ENCODE assay signal across 19 cellular contexts in the genomic region with DNA sequence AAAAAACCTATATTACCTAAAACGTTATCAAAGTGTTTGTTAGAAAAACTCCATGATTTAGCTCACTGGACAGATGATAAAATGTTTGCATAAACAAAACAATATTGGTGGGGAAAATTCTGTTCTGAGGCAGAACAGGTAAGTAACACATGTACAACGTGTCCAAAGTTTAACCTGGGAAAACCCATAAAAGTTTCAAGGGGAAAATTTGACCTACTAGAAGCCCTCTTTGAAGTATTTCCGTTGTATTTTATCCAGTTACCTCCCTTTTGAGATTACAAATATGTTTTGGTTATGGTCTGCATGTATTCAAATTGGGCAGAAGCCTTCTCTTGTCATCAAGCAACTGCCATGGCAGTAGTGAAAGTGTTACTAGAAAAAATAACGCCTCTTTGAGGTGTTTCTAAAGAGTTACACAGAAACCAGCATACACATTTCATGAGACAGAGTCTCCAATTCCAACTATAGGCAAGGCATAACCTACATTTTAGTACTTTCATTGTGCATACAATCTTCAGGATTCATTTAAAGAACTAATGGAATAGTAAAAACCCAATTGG. TPM values are rescaled to one million over a fixed set of nuclear protein-coding genes. Genes with fewer than 3 reads are reported as not detected.
DNase-seq lines count a peak whose midpoint lies in the region; ATAC-seq and TF ChIP-seq lines count a peak whose summit lies in the region.
"Had no signal": no experiment of that assay in that cellular context is flagged by ENCODE, and none has a peak within 500 bp of the region (broad histone marks: within the 10 kb centered on the region; RNA-seq: fewer than 3 reads in every experiment).

No MANE protein-coding gene starts in this region.

- peak; percentile 77 for ATAC-seq in GM18858 (IDR thresholded peaks at IDR 0.05; ENCODE audit: unreplicated experiment)
- peak; percentile 65 for ATAC-seq in GM21367 (IDR thresholded peaks at IDR 0.05; ENCODE audit: unreplicated experiment)
- peak; percentile 91 for ATAC-seq in HG02852 (IDR thresholded peaks at IDR 0.05; ENCODE audit: unreplicated experiment)
- peak; percentile 70 for ATAC-seq in HG03460 (IDR thresholded peaks at IDR 0.05; ENCODE audit: unreplicated experiment)
- ATAC-seq: heart left ventricle had no signal

- no peaks in the 10 kb centered on the region for H3K79me2 ChIP-seq in osteoblast (ENCODE audit: insufficient read depth, low read length)

- DNase-seq in anterior cingulate cortex (lab: John Stamatoyannopoulos, UW) (no peak), GM19238 (ENCODE audit: insufficient read length, low spot score) (no peak), osteoblast (ENCODE audit: insufficient read length, low spot score, missing footprints) (no peak), foreskin fibroblast (no peak)
- DNase-seq: activated CD4-positive, alpha-beta T cell treated with anti-CD3 and anti-CD28 coated beads, Interleukin-2, amount 10 ng/mL, durations not matched to agents 7 days and 5 days; aorta; DMS79 treated with DMSO at 0.1 percent for 48 hours; heart left ventricle; midbrain; NCI-H1930; NCI-H82; nucleus accumbens had no signal

- no peaks in the 10 kb centered on the region for H3K36me3 ChIP-seq in osteoblast (ENCODE audit: insufficient read depth, low read length)
- H3K36me3 ChIP-seq: heart left ventricle had no signal

- no peak overlapping the region for H3K27ac ChIP-seq in osteoblast (ENCODE audit: low read depth, low read length)
- H3K27ac ChIP-seq: epithelial cell of prostate, heart left ventricle had no signal

- H3K4me2 ChIP-seq in osteoblast (ENCODE audit: insufficient read depth, low read length): no peak overlapping the region

- peaks cover 4% of the 10 kb centered on the region for H3K9me3 ChIP-seq in osteoblast (ENCODE audit: low read depth, low read length)

- no peaks in the 10 kb centered on the region for H3K27me3 ChIP-seq in osteoblast (ENCODE audit: insufficient read depth, low read length)
- H3K27me3 ChIP-seq: heart left ventricle had no signal

- H2AFZ ChIP-seq in osteoblast (ENCODE audit: low read length): no peak overlapping the region

- TF ChIP-seq CTCF in osteoblast (IDR thresholded peaks at IDR 0.05; ENCODE audit: extremely low read depth, low read depth, low read length) (no peak), foreskin fibroblast (IDR thresholded peaks at IDR 0.05; ENCODE audit: low read depth, low read length) (no peak)

- H4K20me1 ChIP-seq in osteoblast (ENCODE audit: insufficient read depth, low read length): no peaks in the 10 kb centered on the region

- H3K4me3 ChIP-seq in osteoblast (ENCODE audit: insufficient read depth, low read length): no peak overlapping the region
- H3K4me3 ChIP-seq in foreskin fibroblast (ENCODE audit: low read depth in 1 of 2, low read length in 2 of 2): no peak overlapping the region
- H3K4me3 ChIP-seq: heart left ventricle had no signal

- no peaks in the 10 kb centered on the region for H3K4me1 ChIP-seq in osteoblast (ENCODE audit: insufficient read depth, low read length)
- H3K4me1 ChIP-seq: heart left ventricle had no signal

RNA-seq across cellular contexts. Expression of gene PDC, which starts 58.0 kb away (rescaled TPM):
- total RNA-seq in osteoblast: not detected in 2 replicates
- total RNA-seq: activated CD4-positive, alpha-beta T cell treated with anti-CD3 and anti-CD28 coated beads, Interleukin-2, amount 10 ng/mL, durations not matched to agents 7 days and 5 days; aorta; heart left ventricle; skeletal muscle tissue; T-helper 2 cell treated with Interferon-gamma antibody and Interleukin-4, amounts not matched to agents 100 ng/mL and 5 ng/mL, for 36 hours had no signal
